ENCODE assay signal across 15 cellular contexts in genomic region chr5:28156981-28157380, GRCh38.
DNase-seq lines count a peak whose midpoint lies in the region; ATAC-seq and TF ChIP-seq lines count a peak whose summit lies in the region.
"Had no signal": no experiment of that assay in that cellular context is flagged by ENCODE, and none has a peak within 500 bp of the region (broad histone marks: within the 10 kb centered on the region; RNA-seq: fewer than 3 reads in every experiment).

No MANE protein-coding gene starts in this region.

- no peaks in the 10 kb centered on the region for H4K20me1 ChIP-seq in neural progenitor cell (ENCODE audit: low read depth)

- TF ChIP-seq CTCF in brain microvascular endothelial cell (IDR thresholded peaks at IDR 0.05; ENCODE audit: low read depth, low read length, missing control alignments) (no peak), neural progenitor cell (IDR thresholded peaks at IDR 0.05) (no peak)

- no peak overlapping the region for H3K9ac ChIP-seq in neural progenitor cell

- 83% methylated on average over 6 of the region's 6 CpGs for WGBS in right cardiac atrium

- H3K36me3 Mint-ChIP-seq in activated naive CD4-positive, alpha-beta T cell treated with anti-CD3 and anti-CD28 coated beads, Interleukin-2, amount 10 ng/mL, durations not matched to agents 7 days and 5 days = no peaks in the 10 kb centered on the region
- H3K36me3 Mint-ChIP-seq in activated naive CD4-positive, alpha-beta T cell treated with anti-CD3 and anti-CD28 coated beads, Interleukin-2, amount 50 U/mL, for 72 hours = peaks cover 0 to 4% of the 10 kb centered on the region in 2 donors
- H3K36me3 Mint-ChIP-seq in neural progenitor cell = no peaks in the 10 kb centered on the region

- no peak for ATAC-seq in activated naive CD4-positive, alpha-beta T cell treated with anti-CD3 and anti-CD28 coated beads, Interleukin-2, amount 50 U/mL, for 72 hours
- ATAC-seq in right cardiac atrium (no peak), HG03521 (IDR thresholded peaks at IDR 0.05; ENCODE audit: unreplicated experiment) (no peak), GM21717 (IDR thresholded peaks at IDR 0.05; ENCODE audit: unreplicated experiment) (no peak)

- H3F3A ChIP-seq in neural progenitor cell (ENCODE audit: low read depth) = no peaks in the 10 kb centered on the region

- CTCF ChIA-PET in activated naive CD4-positive, alpha-beta T cell treated with anti-CD3 and anti-CD28 coated beads, Interleukin-2, amount 10 ng/mL, durations not matched to agents 7 days and 5 days (lab: Charles Lee) = no interaction called here

- no peak overlapping the region for H3K4me2 ChIP-seq in neural progenitor cell

- in situ Hi-C loops in brain microvascular endothelial cell (cut with HindIII; ENCODE audit: low pct_ligation_motif_present, low sequenced_read_pairs) = no loop called here

- H2AFZ ChIP-seq in neural progenitor cell (replicated peaks) = no peak overlapping the region

- H3K9me3 ChIP-seq in right cardiac atrium (ENCODE audit: control insufficient read depth, low read length) = no peaks in the 10 kb centered on the region
- no peaks in the 10 kb centered on the region for H3K9me3 ChIP-seq in neural progenitor cell (ENCODE audit: low read depth)
- H3K9me3 ChIP-seq: HAP-1 had no signal

- H3K27me3 Mint-ChIP-seq in activated naive CD4-positive, alpha-beta T cell treated with anti-CD3 and anti-CD28 coated beads, Interleukin-2, amount 10 ng/mL, durations not matched to agents 7 days and 5 days = no peaks in the 10 kb centered on the region
- no peaks in the 10 kb centered on the region for H3K27me3 Mint-ChIP-seq in neural progenitor cell (ENCODE audit: insufficient read depth, low read depth)

- no peak overlapping the region for H3K4me3 Mint-ChIP-seq in activated naive CD4-positive, alpha-beta T cell treated with anti-CD3 and anti-CD28 coated beads, Interleukin-2, amount 10 ng/mL, durations not matched to agents 7 days and 5 days
- no peak overlapping the region for H3K4me3 Mint-ChIP-seq in neural progenitor cell

- H3K4me1 ChIP-seq in right cardiac atrium (ENCODE audit: control insufficient read depth, insufficient read depth, low read length) (no peaks in the 10 kb centered on the region), neural progenitor cell (no peaks in the 10 kb centered on the region)
- H3K4me1 ChIP-seq: HAP-1 had no signal

- DNase-seq in activated naive CD4-positive, alpha-beta T cell treated with anti-CD3 and anti-CD28 coated beads, Interleukin-2, amount 10 ng/mL, durations not matched to agents 7 days and 5 days = no peak
- DNase-seq in activated naive CD4-positive, alpha-beta T cell treated with anti-CD3 and anti-CD28 coated beads, Interleukin-2, amount 50 U/mL, for 72 hours (ENCODE audit: low spot score in 2 of 2) = no peak
- DNase-seq in brain microvascular endothelial cell (peak; percentile 21), fibroblast of the conjunctiva (ENCODE audit: low read depth) (peak; percentile 71), right cardiac atrium (no peak), neural progenitor cell (ENCODE audit: low spot score) (no peak)
- DNase-seq: C1 segment of cervical spinal cord; DMS153; NCI-H1436 treated with DMSO at 0.1 percent for 48 hours; NCI-H69; NK-92 treated with Interleukin-12 subunit alpha and Interleukin-12 subunit beta, amount 100 ng/mL, for 24 hours had no signal

- intact Hi-C loops in right cardiac atrium (cut with DNase I) = no loop called here

- H3K9me3 Mint-ChIP-seq in activated naive CD4-positive, alpha-beta T cell treated with anti-CD3 and anti-CD28 coated beads, Interleukin-2, amount 10 ng/mL, durations not matched to agents 7 days and 5 days = peaks cover 16% of the 10 kb centered on the region
- H3K9me3 Mint-ChIP-seq in activated naive CD4-positive, alpha-beta T cell treated with anti-CD3 and anti-CD28 coated beads, Interleukin-2, amount 50 U/mL, for 72 hours = peaks cover 16 to 17% of the 10 kb centered on the region in 2 donors
- no peaks in the 10 kb centered on the region for H3K9me3 Mint-ChIP-seq in neural progenitor cell

- H3K27me3 ChIP-seq in brain microvascular endothelial cell (replicated peaks) (no peaks in the 10 kb centered on the region), right cardiac atrium (ENCODE audit: control insufficient read depth, insufficient read depth) (no peaks in the 10 kb centered on the region), neural progenitor cell (no peaks in the 10 kb centered on the region)

- no peak overlapping the region for H3K27ac ChIP-seq in brain microvascular endothelial cell
- no peak overlapping the region for H3K27ac ChIP-seq in right cardiac atrium (ENCODE audit: low read length)
- no peak overlapping the region for H3K27ac ChIP-seq in neural progenitor cell
- H3K27ac ChIP-seq: 22Rv1 had no signal

- no peak overlapping the region for H3K4me3 ChIP-seq in brain microvascular endothelial cell (ENCODE audit: low read depth, low read length)
- H3K4me3 ChIP-seq in right cardiac atrium (ENCODE audit: low read length) = no peak overlapping the region
- no peak overlapping the region for H3K4me3 ChIP-seq in neural progenitor cell
- H3K4me3 ChIP-seq: HAP-1 had no signal

- no peaks in the 10 kb centered on the region for H3K79me2 ChIP-seq in neural progenitor cell (ENCODE audit: low read depth)

- H3K27ac Mint-ChIP-seq in activated naive CD4-positive, alpha-beta T cell treated with anti-CD3 and anti-CD28 coated beads, Interleukin-2, amount 10 ng/mL, durations not matched to agents 7 days and 5 days = peak overlapping the region; percentile 63
- no peak overlapping the region for H3K27ac Mint-ChIP-seq in activated naive CD4-positive, alpha-beta T cell treated with anti-CD3 and anti-CD28 coated beads, Interleukin-2, amount 50 U/mL, for 72 hours
- H3K27ac Mint-ChIP-seq in neural progenitor cell = no peak overlapping the region

- no peaks in the 10 kb centered on the region for H3K36me3 ChIP-seq in brain microvascular endothelial cell (replicated peaks)
- H3K36me3 ChIP-seq in neural progenitor cell = no peaks in the 10 kb centered on the region
- H3K36me3 ChIP-seq: HAP-1 had no signal

- H3K4me1 Mint-ChIP-seq in activated naive CD4-positive, alpha-beta T cell treated with anti-CD3 and anti-CD28 coated beads, Interleukin-2, amount 10 ng/mL, durations not matched to agents 7 days and 5 days = no peaks in the 10 kb centered on the region
- H3K4me1 Mint-ChIP-seq in neural progenitor cell = no peaks in the 10 kb centered on the region

Comparison
In these comparisons a context has a peak if more than half of its experiments do, and no peak if none do; other contexts are left out.
1. DNase-seq: peak in brain microvascular endothelial cell (single experiment) and fibroblast of the conjunctiva (single experiment); none in activated naive CD4-positive, alpha-beta T cell treated with anti-CD3 and anti-CD28 coated beads, Interleukin-2, amount 10 ng/mL, durations not matched to agents 7 days and 5 days (single experiment), activated naive CD4-positive, alpha-beta T cell treated with anti-CD3 and anti-CD28 coated beads, Interleukin-2, amount 50 U/mL, for 72 hours (0 of 2), right cardiac atrium (0 of 3) and neural progenitor cell (single experiment).